In the genomic region with DNA sequence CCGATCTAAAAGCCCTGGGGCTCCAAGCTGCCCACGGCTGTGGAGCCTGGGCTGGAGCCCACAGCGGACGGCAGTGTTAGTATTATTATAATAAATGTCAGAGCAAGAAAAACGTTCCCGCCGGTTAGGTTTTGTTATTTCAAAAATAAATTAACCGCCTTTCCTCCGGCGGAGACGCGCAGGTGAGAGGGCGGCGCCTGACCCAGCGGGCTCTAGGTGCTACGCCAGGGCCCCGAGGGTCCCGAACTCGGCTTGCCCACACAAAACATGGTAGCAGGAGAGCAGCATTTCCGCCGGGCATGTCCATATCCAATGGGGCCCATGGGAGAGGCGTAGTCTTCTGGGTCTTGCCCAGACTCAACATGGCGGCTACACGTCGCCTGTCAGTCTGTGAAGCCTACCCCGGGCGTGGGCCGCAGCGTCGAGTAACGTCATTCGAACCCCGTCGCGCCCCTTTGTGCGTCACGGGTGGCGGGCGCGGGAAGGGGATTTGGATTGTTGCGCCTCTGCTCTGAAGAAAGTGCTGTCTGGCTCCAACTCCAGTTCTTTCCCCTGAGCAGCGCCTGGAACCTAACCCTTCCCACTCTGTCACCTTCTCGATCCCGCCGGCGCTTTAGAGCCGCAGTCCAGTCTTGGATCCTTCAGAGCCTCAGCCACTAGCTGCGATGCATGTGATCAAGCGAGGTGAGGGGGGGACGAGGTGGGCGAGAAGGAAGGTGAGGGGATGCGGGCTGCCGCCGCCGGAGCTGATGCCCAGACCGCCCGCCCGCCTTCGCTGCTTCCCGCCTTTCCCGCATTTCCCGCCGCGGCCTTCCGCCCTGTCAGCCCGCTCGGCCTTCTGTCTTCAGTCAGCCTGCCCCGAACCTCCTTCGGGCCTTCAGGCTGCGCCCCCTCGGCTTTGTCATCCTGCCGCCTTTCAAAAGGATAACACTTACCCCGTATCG, we compare ENCODE assay signal across 8 cellular contexts. TPM values are rescaled to one million over a fixed set of nuclear protein-coding genes. Genes with fewer than 3 reads are reported as not detected.
DNase-seq lines count a peak whose midpoint lies in the region; ATAC-seq and TF ChIP-seq lines count a peak whose summit lies in the region.

A gene (plus strand): TSS at position 452 of the 944 bp plus-strand sequence. CDS start 214 bp downstream, at position 666.

- TF ChIP-seq CTCF in CD8-positive, alpha-beta T cell (IDR thresholded peaks at IDR 0.05): no peak
- TF ChIP-seq CTCF in lower lobe of right lung (IDR thresholded peaks at IDR 0.05): no peak

- H3K27ac ChIP-seq in CD8-positive, alpha-beta T cell (ENCODE audit: low read depth, low read length): peak within 1 kb of the TSS; percentile 81
- H3K27ac ChIP-seq in lower lobe of right lung: peak within 1 kb of the TSS; percentile 96

- peak within 1 kb of the TSS; percentile 74 for H3K4me3 ChIP-seq in CD8-positive, alpha-beta T cell (ENCODE audit: low read depth, low read length)
- H3K4me3 ChIP-seq in lower lobe of right lung: peak within 1 kb of the TSS; percentile 89

- H3K27me3 Mint-ChIP-seq in CD8-positive, alpha-beta T cell (ENCODE audit: low read depth): no peaks in the 10 kb centered on the region

- H3K27ac Mint-ChIP-seq in CD8-positive, alpha-beta T cell: peak within 1 kb of the TSS; percentile 99

- peaks cover 41% of the 10 kb centered on the region for H3K36me3 Mint-ChIP-seq in CD8-positive, alpha-beta T cell

- CTCF ChIA-PET in CD8-positive, alpha-beta T cell (lab: Charles Lee): interaction anchor here (4.7 kb wide), 1 partner anchor 21 kb away, joined by 18 read pairs; no protein-coding TSS in a partner anchor

- peaks cover 79% of the 10 kb centered on the region for H3K4me1 Mint-ChIP-seq in CD8-positive, alpha-beta T cell (ENCODE audit: low read depth)

- intact Hi-C loops in CD8-positive, alpha-beta T cell (cut with DNase I, micrococcal nuclease): loop anchor here in 1 of 2 experiments (1.0 kb wide), 2 partner anchors 253 to 297 kb away; a partner anchor contains a TSS
- intact Hi-C loops in lower lobe of right lung (cut with DNase I): no loop called here

- no peaks in the 10 kb centered on the region for H3K27me3 ChIP-seq in CD8-positive, alpha-beta T cell (ENCODE audit: insufficient read depth, low read length)
- no peaks in the 10 kb centered on the region for H3K27me3 ChIP-seq in lower lobe of right lung (ENCODE audit: low read depth)

- no peaks in the 10 kb centered on the region for H3K9me3 Mint-ChIP-seq in CD8-positive, alpha-beta T cell

- no peaks in the 10 kb centered on the region for H3K9me3 ChIP-seq in CD8-positive, alpha-beta T cell (ENCODE audit: low read length)
- no peaks in the 10 kb centered on the region for H3K9me3 ChIP-seq in lower lobe of right lung

- POLR2A ChIA-PET in CD8-positive, alpha-beta T cell (lab: Charles Lee): interaction anchor here (0.6 to 1.3 kb wide), 4 partner anchors 19 to 297 kb away, joined by 3 to 4 read pairs (median 3); a partner anchor contains a TSS

- peaks cover 49% of the 10 kb centered on the region for H3K4me1 ChIP-seq in CD8-positive, alpha-beta T cell (ENCODE audit: insufficient read depth, low read length)
- peaks cover 16% of the 10 kb centered on the region for H3K4me1 ChIP-seq in lower lobe of right lung

- H3K36me3 ChIP-seq in CD8-positive, alpha-beta T cell (ENCODE audit: insufficient read depth, low read length): no peaks in the 10 kb centered on the region
- H3K36me3 ChIP-seq in lower lobe of right lung: peaks cover 7% of the 10 kb centered on the region

- peak within 1 kb of the TSS; percentile 98 for H3K4me3 Mint-ChIP-seq in CD8-positive, alpha-beta T cell

- ATAC-seq in CD8-positive, alpha-beta T cell: peak; percentile 90
- ATAC-seq in GM19467 (IDR thresholded peaks at IDR 0.05; ENCODE audit: unreplicated experiment) (peak; percentile 94), lower lobe of right lung (peak; percentile 99)

- peak; percentile 84 to 95 (median 90) for DNase-seq in CD8-positive, alpha-beta T cell
- peak; percentile 85 for DNase-seq in HS-27A (ENCODE audit: low read depth)
- peak; percentile 61 for DNase-seq in NK-92 (lab: John Stamatoyannopoulos, UW; ENCODE audit: unreplicated experiment)
- DNase-seq in activated CD8-positive, alpha-beta memory T cell treated with anti-CD3 and anti-CD28 coated beads for 1 hour (ENCODE audit: extremely low read depth in 1 of 2, low read depth in 1 of 2): peak; percentile 85
- peak; percentile 90 for DNase-seq in effector CD4-positive, alpha-beta T cell
- DNase-seq in lower lobe of right lung: peak; percentile 95
- DNase-seq in stimulated activated CD4-positive, alpha-beta T cell treated with anti-CD3 and anti-CD28 coated beads, TNF-alpha, amount 100 ng/mL, for 24 hours (ENCODE audit: low read depth in 3 of 3): peak; percentile 89 to 94 (median 90)

RNA-seq across cellular contexts. Expression of the gene that starts here (rescaled TPM):
- 10 to 100 TPM; 53.1 to 57.3 TPM for total RNA-seq in CD8-positive, alpha-beta T cell
- total RNA-seq in lower lobe of right lung: 23.7 TPM

Comparison
In these comparisons a context has a peak if more than half of its experiments do, and no peak if none do; other contexts are left out.
1. Peak in every context shown above with its lines: DNase-seq, ATAC-seq, H3K4me3 ChIP-seq and H3K27ac ChIP-seq.